17 cellular contexts compared by ENCODE assay signal in the genomic region with DNA sequence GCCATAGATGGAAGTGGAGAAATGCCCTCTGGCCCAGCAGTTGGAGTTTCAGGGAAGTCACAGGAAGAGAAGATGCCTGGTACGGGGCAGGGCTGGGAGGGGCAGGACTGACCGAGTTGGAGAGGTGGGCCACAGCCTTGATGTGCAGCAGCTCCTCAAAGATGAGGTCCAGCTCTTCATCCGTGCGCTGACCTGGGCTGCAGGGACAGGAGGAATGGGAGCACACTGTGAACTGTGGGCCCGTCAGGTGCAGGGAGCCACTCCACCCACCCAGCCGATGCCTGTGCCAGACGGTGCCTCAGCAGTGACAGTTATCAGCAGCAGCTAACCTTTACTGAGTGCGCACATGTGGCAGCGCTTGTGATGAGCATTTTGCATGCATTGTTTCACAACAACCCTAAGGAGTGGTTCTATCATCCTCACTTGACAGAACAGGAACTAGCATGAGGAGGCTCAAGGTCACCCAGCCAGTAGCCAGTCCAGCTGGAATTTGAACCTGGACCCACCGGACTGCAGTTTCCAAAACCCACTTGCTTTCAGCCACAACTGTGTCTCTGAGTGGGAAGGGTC. TPM values are rescaled to one million over a fixed set of nuclear protein-coding genes. Genes with fewer than 3 reads are reported as not detected.
"Had no signal": no experiment of that assay in that cellular context is flagged by ENCODE, and none has a peak within 500 bp of the region (broad histone marks: within the 10 kb centered on the region; RNA-seq: fewer than 3 reads in every experiment).

No MANE protein-coding gene starts in this region.

- DNase-seq: activated CD8-positive, alpha-beta memory T cell treated with anti-CD3 and anti-CD28 coated beads, Interleukin-2, amount 50 U/mL, for 4 hours; activated CD8-positive, alpha-beta T cell treated with anti-CD3 and anti-CD28 coated beads for 36 hours; activated T-cell treated with anti-CD3 and anti-CD28 coated beads, Interleukin-2, amount 50 U/mL, for 72 hours; effector CD4-positive, alpha-beta T cell; heart right ventricle; left lung; stimulated activated CD4-positive, alpha-beta T cell treated with anti-CD3 and anti-CD28 coated beads, Interleukin-15, amount 100 ng/mL, for 24 hours; stimulated activated CD4-positive, alpha-beta T cell treated with anti-CD3 and anti-CD28 coated beads, Interleukin-4, amount 100 ng/mL, for 24 hours; T-cell; T1000 had no signal

- H3K9me3 Mint-ChIP-seq: activated CD8-positive, alpha-beta T cell treated with anti-CD3 and anti-CD28 coated beads for 36 hours; activated T-cell treated with anti-CD3 and anti-CD28 coated beads, Interleukin-2, amount 50 U/mL, for 72 hours; memory B cell; T-cell had no signal

- ATAC-seq: activated CD8-positive, alpha-beta T cell treated with anti-CD3 and anti-CD28 coated beads for 36 hours; activated T-cell treated with anti-CD3 and anti-CD28 coated beads, Interleukin-2, amount 50 U/mL, for 72 hours; heart right ventricle; left lung; T-cell had no signal

- H3K27me3 Mint-ChIP-seq: activated CD8-positive, alpha-beta T cell treated with anti-CD3 and anti-CD28 coated beads for 36 hours; memory B cell; T-cell had no signal

- H3K36me3 Mint-ChIP-seq: memory B cell, T-cell had no signal

- H3K36me3 ChIP-seq: cardiac muscle cell had no signal

- H3K9me3 ChIP-seq: heart right ventricle, left lung, tibial nerve had no signal

- H3K27ac Mint-ChIP-seq: activated CD8-positive, alpha-beta T cell treated with anti-CD3 and anti-CD28 coated beads for 36 hours; activated T-cell treated with anti-CD3 and anti-CD28 coated beads, Interleukin-2, amount 50 U/mL, for 72 hours; memory B cell; T-cell had no signal

- H3K4me3 ChIP-seq: cardiac muscle cell, heart right ventricle, left lung, tibial nerve had no signal

- H3K4me3 Mint-ChIP-seq: activated CD8-positive, alpha-beta T cell treated with anti-CD3 and anti-CD28 coated beads for 36 hours; activated T-cell treated with anti-CD3 and anti-CD28 coated beads, Interleukin-2, amount 50 U/mL, for 72 hours; memory B cell; T-cell had no signal

- FAIRE-seq: astrocyte, colon, frontal cortex, islet of Langerhans had no signal

- H3K27me3 ChIP-seq: cardiac muscle cell, heart right ventricle, left lung, tibial nerve had no signal

- H3K27ac ChIP-seq: cardiac muscle cell, left lung, tibial nerve had no signal

RNA-seq across cellular contexts. Expression of a gene that starts 25.0 kb away (rescaled TPM):
- total RNA-seq: activated CD8-positive, alpha-beta T cell treated with anti-CD3 and anti-CD28 coated beads for 36 hours; astrocyte; frontal cortex; left lung; T-cell had no signal
